In genomic region chr20:45235995-45236394, GRCh38 we compare ENCODE assay signal across 9 cellular contexts. TPM values are rescaled to one million over a fixed set of nuclear protein-coding genes. Genes with fewer than 3 reads are reported as not detected.
DNase-seq lines count a peak whose midpoint lies in the region; ATAC-seq and TF ChIP-seq lines count a peak whose summit lies in the region.
"Had no signal": no experiment of that assay in that cellular context is flagged by ENCODE, and none has a peak within 500 bp of the region (broad histone marks: within the 10 kb centered on the region; RNA-seq: fewer than 3 reads in every experiment).

No MANE protein-coding gene starts in this region.

- no peak overlapping the region for H3K4me3 ChIP-seq in tibial nerve
- H3K4me3 ChIP-seq: stomach had no signal

- TF ChIP-seq CTCF in GM10248 (IDR thresholded peaks at IDR 0.05; ENCODE audit: control extremely low read depth, extremely low read depth, low read depth, missing control alignments) (peak; percentile 24), LNCAP (IDR thresholded peaks at IDR 0.05) (peak; percentile 46; the same call in 1 of the 2 replicates), endothelial cell (IDR thresholded peaks at IDR 0.05; ENCODE audit: unreplicated experiment) (peak; percentile 75), neural crest cell (conservative IDR thresholded peaks at IDR 0.05) (peak; percentile 58), tibial nerve (IDR thresholded peaks at IDR 0.05) (no peak)

- no peak overlapping the region for H3K27ac ChIP-seq in tibial nerve
- H3K27ac ChIP-seq: stomach had no signal

- no peak for TF ChIP-seq EP300 in tibial nerve (IDR thresholded peaks at IDR 0.05)

- no peak overlapping the region for H3K4me3 Mint-ChIP-seq in endothelial cell (ENCODE audit: unreplicated experiment)
- no peak overlapping the region for H3K4me3 Mint-ChIP-seq in neural crest cell

- POLR2A ChIA-PET in GM10248 (lab: Yijun Ruan, JAX), result no interaction called here

- H3K36me3 Mint-ChIP-seq in endothelial cell (ENCODE audit: low read depth, unreplicated experiment) (no peaks in the 10 kb centered on the region), neural crest cell (ENCODE audit: low read depth) (no peaks in the 10 kb centered on the region)

- WGBS in tibial nerve, 2 donors, result 66 to 81% methylated on average over 4 of the region's 4 CpGs

- DNase-seq in GM10248 (ENCODE audit: extremely low spot score) (no peak), endothelial cell (ENCODE audit: low spot score) (peak; percentile 28), neural crest cell (ENCODE audit: low read depth, low spot score) (no peak), tibial nerve (ENCODE audit: low spot score in 2 of 2) (no peak), NK-92 (lab: John Stamatoyannopoulos, UW; ENCODE audit: unreplicated experiment) (no peak)
- DNase-seq: stomach had no signal

- CTCF ChIA-PET in GM10248 (lab: Yijun Ruan, JAX), result interaction anchor here (1.2 kb wide), 1 partner anchor 58 kb away, joined by 3 read pairs; no protein-coding TSS in a partner anchor

- no peaks in the 10 kb centered on the region for H3K36me3 ChIP-seq in tibial nerve
- H3K36me3 ChIP-seq: stomach had no signal

- ATAC-seq in GM21528 (IDR thresholded peaks at IDR 0.05; ENCODE audit: low FRiP score, unreplicated experiment) (no peak), GM18867 (IDR thresholded peaks at IDR 0.05; ENCODE audit: unreplicated experiment) (no peak)

- H3K4me1 ChIP-seq in tibial nerve, result no peaks in the 10 kb centered on the region
- H3K4me1 ChIP-seq: stomach had no signal

- H3K27ac Mint-ChIP-seq in endothelial cell (ENCODE audit: unreplicated experiment) (no peak overlapping the region), neural crest cell (ENCODE audit: unreplicated experiment) (no peak overlapping the region)

- H3K9me3 ChIP-seq in tibial nerve, result peaks cover 0 to 22% (median 5%) of the 10 kb centered on the region in 4 donors

- no peaks in the 10 kb centered on the region for H3K9me3 Mint-ChIP-seq in endothelial cell (ENCODE audit: unreplicated experiment)
- peaks cover 3% of the 10 kb centered on the region for H3K9me3 Mint-ChIP-seq in neural crest cell

- H3K4me1 Mint-ChIP-seq in endothelial cell (ENCODE audit: unreplicated experiment) (no peaks in the 10 kb centered on the region), neural crest cell (no peaks in the 10 kb centered on the region)

- no peaks in the 10 kb centered on the region for H3K27me3 ChIP-seq in tibial nerve

- H3K27me3 Mint-ChIP-seq in endothelial cell (ENCODE audit: unreplicated experiment) (no peaks in the 10 kb centered on the region), neural crest cell (ENCODE audit: low read depth) (peaks cover 59% of the 10 kb centered on the region)

- TF ChIP-seq POLR2A in tibial nerve (IDR thresholded peaks at IDR 0.05), result no peak

RNA-seq across cellular contexts. Expression of gene SEMG2, which starts 14.8 kb away (rescaled TPM):
- not detected for total RNA-seq in endothelial cell (ENCODE audit: unreplicated experiment)
- total RNA-seq in neural crest cell, result not detected in 2 replicates
- total RNA-seq in tibial nerve, result not detected
- total RNA-seq: stomach had no signal

RNA-seq across cellular contexts. Expression of gene SLPI, which starts 18.4 kb away (rescaled TPM):
- total RNA-seq in endothelial cell (ENCODE audit: unreplicated experiment), result 0.82 TPM
- total RNA-seq in neural crest cell, result not detected in 2 replicates
- 100 to 1,000 TPM; 103 to 371 (median 129) TPM for total RNA-seq in tibial nerve

RNA-seq across cellular contexts. Expression of gene SEMG1, which starts 29.2 kb away (rescaled TPM):
- total RNA-seq in endothelial cell (ENCODE audit: unreplicated experiment), result not detected
- not detected in 2 replicates for total RNA-seq in neural crest cell
- not detected for total RNA-seq in tibial nerve
- total RNA-seq: stomach had no signal

Comparison
In these comparisons a context has a peak if more than half of its experiments do, and no peak if none do; other contexts are left out.
1. CTCF ChIP-seq: peak in GM10248 (single experiment), LNCAP (single experiment), endothelial cell (single experiment) and neural crest cell (single experiment); none in tibial nerve (0 of 5).
2. RNA of gene SLPI, which starts 18.4 kb away (total RNA-seq): 103 to 371 TPM in tibial nerve; 0.82 TPM in endothelial cell (single experiment) and not detected in neural crest cell; every median in the first group is over 10 times any median in the second.